Comparison of ENCODE assay signal across 9 cellular contexts in the genomic region with DNA sequence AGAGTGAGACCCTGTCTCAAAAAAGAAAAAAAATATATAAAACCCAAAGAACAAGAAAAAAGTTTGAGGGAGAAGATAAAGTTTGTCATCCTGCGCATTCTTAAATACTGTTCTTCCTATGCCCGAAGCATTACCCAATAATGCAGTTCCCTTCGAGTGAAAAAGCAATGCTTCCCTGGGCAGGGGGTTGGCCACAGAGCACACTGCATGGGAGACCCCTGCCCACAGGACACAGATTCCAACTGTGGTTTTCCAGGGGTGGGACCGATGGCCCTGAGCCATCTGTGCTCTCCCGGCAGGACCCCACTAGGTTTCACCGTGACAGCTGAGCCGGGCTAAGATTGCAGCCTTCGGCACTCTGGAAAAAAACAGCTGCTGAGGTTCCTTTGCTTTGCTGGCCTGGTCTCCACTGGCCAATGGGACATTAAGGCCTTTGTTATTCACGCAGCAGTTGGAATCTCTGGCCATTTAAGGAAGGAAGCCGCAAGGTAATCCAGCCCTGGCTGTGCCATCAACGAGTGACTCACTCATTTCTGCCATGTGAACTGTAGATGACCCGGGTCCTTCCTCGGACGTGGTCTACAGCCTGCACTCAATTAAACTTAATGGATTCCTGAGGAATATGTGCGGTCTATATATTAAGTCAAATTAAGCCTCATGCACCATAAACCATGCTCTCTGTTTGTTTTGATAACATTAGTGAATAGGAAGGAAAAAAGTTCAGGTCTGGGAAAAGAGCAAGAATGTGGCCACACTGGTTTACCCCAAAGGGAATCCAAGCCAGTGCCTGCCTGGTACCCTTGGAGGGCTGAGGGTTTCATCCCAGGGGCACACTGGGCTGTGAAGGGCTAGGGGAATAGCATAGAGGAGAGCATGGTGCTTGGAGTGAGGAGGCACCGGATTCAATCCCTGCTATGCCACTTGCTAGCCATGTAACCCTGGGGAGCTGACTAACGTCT.
DNase-seq lines count a peak whose midpoint lies in the region; ATAC-seq and TF ChIP-seq lines count a peak whose summit lies in the region.
"Had no signal": no experiment of that assay in that cellular context is flagged by ENCODE, and none has a peak within 500 bp of the region (broad histone marks: within the 10 kb centered on the region; RNA-seq: fewer than 3 reads in every experiment).

No MANE protein-coding gene starts in this region.

- no peak for ATAC-seq in HG02798 (IDR thresholded peaks at IDR 0.05; ENCODE audit: poor library complexity, unreplicated experiment)

- DNase-seq in COLO829 (ENCODE audit: low spot score) (peak; percentile 99), NB4 (ENCODE audit: low read depth) (peak; percentile 49), epidermal melanocyte (ENCODE audit: insufficient read length, low spot score) (peak; percentile 78), mesothelial cell of epicardium (ENCODE audit: low spot score in 2 of 2, unreplicated experiment in 2 of 2) (peak in 1 of 2 experiments; percentile 67), DMS114 treated with DMSO at 0.1 percent for 48 hours (lab: John Stamatoyannopoulos, UW; ENCODE audit: unreplicated experiment) (no peak), immature natural killer cell (no peak), activated gamma-delta T cell treated with Interleukin-2 at 50 U/mL for 16 hours (no peak)
- DNase-seq: activated naive CD4-positive, alpha-beta T cell treated with Interleukin-2 at 50 U/mL for 16 hours had no signal

- H3K27me3 Mint-ChIP-seq in mesothelial cell of epicardium (ENCODE audit: low read depth) (no peaks in the 10 kb centered on the region), immature natural killer cell (ENCODE audit: low read depth in 3 of 3) (peaks cover 0 to 8% (median 5%) of the 10 kb centered on the region in 3 donors)

- H3K36me3 Mint-ChIP-seq in mesothelial cell of epicardium: no peaks in the 10 kb centered on the region
- H3K36me3 Mint-ChIP-seq in immature natural killer cell: no peaks in the 10 kb centered on the region

- H3K9me3 Mint-ChIP-seq in mesothelial cell of epicardium (no peaks in the 10 kb centered on the region), immature natural killer cell (no peaks in the 10 kb centered on the region)

- no peak overlapping the region for H3K4me3 ChIP-seq in NB4 (ENCODE audit: low read depth, low read length)

- no peak for TF ChIP-seq POLR2A in NB4 (IDR thresholded peaks at IDR 0.05; ENCODE audit: extremely low read depth, insufficient read length)

- peak overlapping the region; percentile 49 for H3K4me3 Mint-ChIP-seq in mesothelial cell of epicardium
- H3K4me3 Mint-ChIP-seq in immature natural killer cell: no peak overlapping the region

- TF ChIP-seq CTCF in NB4 (IDR thresholded peaks at IDR 0.05; ENCODE audit: low read depth, low read length) (no peak), mesothelial cell of epicardium (IDR thresholded peaks at IDR 0.05; ENCODE audit: unreplicated experiment) (no peak)

- H3K4me1 Mint-ChIP-seq in mesothelial cell of epicardium (peaks cover 69% of the 10 kb centered on the region), immature natural killer cell (no peaks in the 10 kb centered on the region)

- H3K27ac Mint-ChIP-seq in mesothelial cell of epicardium (peak overlapping the region; percentile 100), immature natural killer cell (no peak overlapping the region)

Comparison
In these comparisons a context has a peak if more than half of its experiments do, and no peak if none do; other contexts are left out.
1. DNase-seq: peak in COLO829 (single experiment), NB4 (single experiment) and epidermal melanocyte (single experiment); none in DMS114 treated with DMSO at 0.1 percent for 48 hours (single experiment), immature natural killer cell (0 of 3) and activated gamma-delta T cell treated with Interleukin-2 at 50 U/mL for 16 hours (single experiment).